Comparison of ENCODE assay signal across 1 cellular context in genomic region chr10:132961864-132962622, GRCh38.
TF ChIP-seq lines count a peak whose summit lies in the region.

No MANE protein-coding gene starts in this region.

TF ChIP-seq in A549, 52 proteins besides CTCF, POLR2A, EP300 and RAD21 (continued from another document):
- no peak for TF ChIP-seq HMGXB4 (CRISPR knock-in tag; IDR thresholded peaks at IDR 0.05; ENCODE audit: borderline replicate concordance)
- TF ChIP-seq CEBPB (IDR thresholded peaks at IDR 0.05): no peak
